15 cellular contexts compared by ENCODE assay signal in the genomic region with DNA sequence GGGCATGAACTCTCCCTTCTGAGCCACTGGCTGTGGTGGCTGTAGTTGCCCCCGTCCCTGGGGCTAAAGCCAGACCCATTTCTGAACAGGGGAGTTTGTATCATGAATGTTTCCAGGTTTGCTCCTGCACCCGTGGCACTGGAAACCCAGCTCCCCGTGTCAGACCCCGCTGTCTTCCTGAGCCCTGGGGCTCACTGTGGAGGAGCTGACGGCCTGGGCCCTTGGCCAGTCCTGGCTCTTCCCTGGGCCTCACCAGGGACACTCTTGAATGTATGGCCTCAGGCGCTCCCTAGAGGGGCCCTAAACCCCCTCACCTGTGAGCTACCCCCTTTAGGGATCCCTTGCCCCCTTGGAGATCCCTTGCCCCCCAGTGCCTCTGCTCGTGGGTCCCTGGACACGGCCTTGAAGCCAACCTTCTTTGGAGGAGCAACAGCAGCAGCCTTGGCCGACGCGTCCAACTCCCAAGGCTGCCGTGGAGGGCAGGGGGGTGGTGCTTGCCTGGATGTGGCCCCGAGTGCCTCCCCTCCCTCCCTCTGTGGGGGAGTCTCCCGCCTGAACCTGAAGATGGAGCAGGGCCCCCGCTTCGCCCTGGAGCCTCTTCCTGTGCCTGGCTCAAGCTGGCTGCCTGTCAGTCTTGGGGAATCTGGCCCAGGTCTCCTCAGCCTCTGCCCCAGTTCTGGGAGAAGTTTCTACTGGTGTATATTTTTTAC. TPM values are rescaled to one million over a fixed set of nuclear protein-coding genes. Genes with fewer than 3 reads are reported as not detected.
DNase-seq lines count a peak whose midpoint lies in the region; ATAC-seq and TF ChIP-seq lines count a peak whose summit lies in the region.
"Had no signal": no experiment of that assay in that cellular context is flagged by ENCODE, and none has a peak within 500 bp of the region (broad histone marks: within the 10 kb centered on the region; RNA-seq: fewer than 3 reads in every experiment).

No MANE protein-coding gene starts in this region.

- H3K27ac ChIP-seq in angular gyrus (ENCODE audit: low read depth, low read length) (peak overlapping the region; percentile 55), left lung (peak overlapping the region; percentile 20 to 44), stomach (peak overlapping the region in 3 of 5 donors; percentile 38 to 64 (median 42))
- H3K27ac ChIP-seq: neural progenitor cell, suprapubic skin had no signal

- H3K9me3 ChIP-seq in left lung (no peaks in the 10 kb centered on the region), stomach (no peaks in the 10 kb centered on the region)
- H3K9me3 ChIP-seq: suprapubic skin had no signal

- peaks cover 0 to 98% of the 10 kb centered on the region in 2 donors for H3K36me3 ChIP-seq in left lung
- H3K36me3 ChIP-seq in stomach, result peaks cover 48 to 100% (median 99%) of the 10 kb centered on the region in 4 donors
- H3K36me3 ChIP-seq: neural progenitor cell had no signal

- H3K4me1 ChIP-seq in left lung (peaks cover 0 to 23% of the 10 kb centered on the region in 2 donors), stomach (peaks cover 0 to 36% (median 12%) of the 10 kb centered on the region in 4 donors)
- H3K4me1 ChIP-seq: neural progenitor cell had no signal

- intact Hi-C loops in left lung (cut with DNase I), result no loop called here
- intact Hi-C loops in stomach (cut with DNase I; ENCODE audit: low total_unique reads), result loop anchor here (10.0 kb wide), 1 partner anchor 65 kb away; no protein-coding TSS in a partner anchor

- no peak for ATAC-seq in left lung
- ATAC-seq in HG02642 (IDR thresholded peaks at IDR 0.05; ENCODE audit: poor library complexity, unreplicated experiment), result no peak

- no peak for TF ChIP-seq POLR2A in stomach (IDR thresholded peaks at IDR 0.05)

- H3K4me3 ChIP-seq in left lung (no peak overlapping the region), stomach (no peak overlapping the region)
- H3K4me3 ChIP-seq: neural progenitor cell, skin epidermis, suprapubic skin had no signal

- no peak for TF ChIP-seq CTCF in left lung (IDR thresholded peaks at IDR 0.05)
- TF ChIP-seq CTCF in stomach (IDR thresholded peaks at IDR 0.05), result no peak

- DNase-seq in Kasumi-1 (lab: John Stamatoyannopoulos, UW) (peak; percentile 62 to 63), left lung (no peak), stomach (no peak), cerebellum (ENCODE audit: low spot score) (no peak), NCI-H1930 (lab: John Stamatoyannopoulos, UW) (no peak)
- DNase-seq: activated CD4-positive, alpha-beta T cell treated with anti-CD3 and anti-CD28 coated beads, Interleukin-2, amount 50 U/mL, for 1 hour; HFFc6; kidney glomerular epithelial cell; NCI-H2029; NCI-H748 treated with DMSO at 0.1 percent for 48 hours had no signal

- H3K27me3 ChIP-seq in left lung (no peaks in the 10 kb centered on the region), stomach (no peaks in the 10 kb centered on the region)
- H3K27me3 ChIP-seq: neural progenitor cell, suprapubic skin had no signal

- WGBS in stomach, 5 donors, result 60 to 71% (median 70%) methylated on average over 13 to 16 of the region's 16 CpGs

- no peak for TF ChIP-seq EP300 in stomach (IDR thresholded peaks at IDR 0.05)

RNA-seq across cellular contexts. Expression of a gene that starts 15.9 kb away (rescaled TPM):
- total RNA-seq in left lung (10 to 100 TPM; 43.8 to 74.4 TPM), stomach (10 to 100 TPM in 4 of 5 donors, 1 to 10 TPM in 1; 9.0 to 27.4 (median 15.6) TPM), cerebellum (7.3 TPM)
- 1 to 10 TPM; 5.4 to 9.3 (median 8.8) TPM for polyA plus RNA-seq in stomach

RNA-seq across cellular contexts. Expression of a gene that starts 16.9 kb away (rescaled TPM):
- total RNA-seq in left lung, result 10 to 100 TPM; 15.8 to 22.9 TPM
- total RNA-seq in stomach, result 100 to 1,000 TPM in 2 of 5 donors, 10 to 100 TPM in 3; 13.2 to 219 (median 48.1) TPM
- polyA plus RNA-seq in stomach, result 10 to 100 TPM; 20.8 to 49.7 (median 36.2) TPM
- 9.4 TPM for total RNA-seq in cerebellum

RNA-seq across cellular contexts. Expression of a gene that starts 26.0 kb away (rescaled TPM):
- total RNA-seq in left lung (100 to 1,000 TPM; 161 to 173 TPM), stomach (100 to 1,000 TPM in 4 of 5 donors, 10 to 100 TPM in 1; 72.3 to 565 (median 165) TPM), cerebellum (1.1 TPM)
- 100 to 1,000 TPM; 144 to 199 (median 184) TPM for polyA plus RNA-seq in stomach

RNA-seq across cellular contexts. Expression of a gene that starts 43.0 kb away (rescaled TPM):
- total RNA-seq in left lung, result 10 to 100 TPM; 68.4 to 74.3 TPM
- total RNA-seq in stomach, result 100 to 1,000 TPM in 3 of 5 donors, 10 to 100 TPM in 2; 31.9 to 466 (median 128) TPM
- 10 to 100 TPM; 16.6 to 28.5 (median 20.5) TPM for polyA plus RNA-seq in stomach
- 37.9 TPM for total RNA-seq in cerebellum

Comparison
In these comparisons a context has a peak if more than half of its experiments do, and no peak if none do; other contexts are left out.
1. DNase-seq: peak in Kasumi-1 (2 of 2); none in left lung (0 of 2), stomach (single experiment), cerebellum (single experiment) and NCI-H1930 (0 of 2).
2. RNA of a gene that starts 26.0 kb away (total RNA-seq): 161 to 173 TPM in left lung and 72.3 to 565 TPM in stomach; 1.1 TPM in cerebellum (single experiment); every median in the first group is over 10 times any median in the second.
3. Peak in every context shown above with its lines, with median percentiles within 50 percentile points of each other: H3K27ac ChIP-seq.